12 cellular contexts compared by ENCODE assay signal in genomic region chr2:201261911-201262310, GRCh38. TPM values are rescaled to one million over a fixed set of nuclear protein-coding genes. Genes with fewer than 3 reads are reported as not detected.
DNase-seq lines count a peak whose midpoint lies in the region; ATAC-seq and TF ChIP-seq lines count a peak whose summit lies in the region.
"Had no signal": no experiment of that assay in that cellular context is flagged by ENCODE, and none has a peak within 500 bp of the region (broad histone marks: within the 10 kb centered on the region; RNA-seq: fewer than 3 reads in every experiment).

No MANE protein-coding gene starts in this region.

- TF ChIP-seq POLR2A in breast epithelium (IDR thresholded peaks at IDR 0.05) = no peak

- H3K27me3 Mint-ChIP-seq in chondrocyte (ENCODE audit: low read depth) = no peaks in the 10 kb centered on the region

- no peaks in the 10 kb centered on the region for H3K9me3 Mint-ChIP-seq in chondrocyte (ENCODE audit: low read depth)
- H3K9me3 Mint-ChIP-seq: GM23338 had no signal

- H2AFZ ChIP-seq in DND-41 (ENCODE audit: low read depth, low read length) = no peak overlapping the region
- no peak overlapping the region for H2AFZ ChIP-seq in Loucy (ENCODE audit: low read length)
- H2AFZ ChIP-seq: GM23338 had no signal

- peak overlapping the region; percentile 36 to 63; a peak in 3 of 4 replicates for H3K4me3 ChIP-seq in DND-41 (ENCODE audit: low read depth in 1 of 2, low read length in 2 of 2)
- peak overlapping the region; percentile 80 for H3K4me3 ChIP-seq in Loucy (ENCODE audit: low read length, poor library complexity, severe bottlenecking)
- H3K4me3 ChIP-seq in breast epithelium = peak overlapping the region in 2 of 3 donors; percentile 17 to 28
- peak overlapping the region; percentile 82 to 92 for H3K4me3 ChIP-seq in neutrophil (ENCODE audit: low read depth in 1 of 2, low read length in 1 of 2)
- H3K4me3 ChIP-seq: GM23338, smooth muscle cell had no signal

- ATAC-seq in DND-41 (ENCODE audit: insufficient read depth, low read depth) (no peak), GM19324 (IDR thresholded peaks at IDR 0.05; ENCODE audit: low FRiP score, unreplicated experiment) (no peak)
- ATAC-seq: GM23338 had no signal

- H3K4me1 ChIP-seq in DND-41 (ENCODE audit: insufficient read depth, low read length) = peaks cover 85% of the 10 kb centered on the region
- peaks cover 77% of the 10 kb centered on the region for H3K4me1 ChIP-seq in Loucy (ENCODE audit: insufficient read depth, low read length, poor library complexity, severe bottlenecking)
- no peaks in the 10 kb centered on the region for H3K4me1 ChIP-seq in breast epithelium
- H3K4me1 ChIP-seq in neutrophil (ENCODE audit: control insufficient read depth in 1 of 2, insufficient read depth in 1 of 2, low read depth in 1 of 2, low read length in 1 of 2) = peaks cover 74 to 85% of the 10 kb centered on the region in 2 experiments

- H3K4me1 Mint-ChIP-seq in chondrocyte (ENCODE audit: low read depth) = peaks cover 33% of the 10 kb centered on the region

- H3K79me2 ChIP-seq in DND-41 (ENCODE audit: insufficient read depth, low read length) = peaks cover 82% of the 10 kb centered on the region
- H3K79me2 ChIP-seq in Loucy (ENCODE audit: insufficient read depth, low read length) = peaks cover 76% of the 10 kb centered on the region

- H3K4me2 ChIP-seq in DND-41 (ENCODE audit: insufficient read depth, low read length) (peak overlapping the region; percentile 83), Loucy (ENCODE audit: low read depth, low read length, poor library complexity, severe bottlenecking) (peak overlapping the region; percentile 76)
- H3K4me2 ChIP-seq: GM23338, smooth muscle cell had no signal

- DNase-seq in DND-41 (no peak), breast epithelium (ENCODE audit: low spot score in 2 of 2) (no peak), HUDEP-2 (lab: John Stamatoyannopoulos, UW; ENCODE audit: unreplicated experiment in 76 of 76) (no peak), chondrocyte (ENCODE audit: low spot score) (no peak), NCI-H2081 treated with DMSO at 0.1 percent for 48 hours (lab: John Stamatoyannopoulos, UW) (no peak)
- DNase-seq: hippocampal formation, NCI-H510A had no signal

- H3K9ac ChIP-seq in DND-41 (ENCODE audit: low read depth, low read length) (peak overlapping the region; percentile 78), Loucy (ENCODE audit: low read depth, low read length, poor library complexity, severe bottlenecking) (peak overlapping the region; percentile 80)

- H3K27ac ChIP-seq in DND-41 (ENCODE audit: low read length) (peak overlapping the region; percentile 84), breast epithelium (no peak overlapping the region), neutrophil (peak overlapping the region; percentile 96)

- H3K27ac Mint-ChIP-seq in chondrocyte (ENCODE audit: unreplicated experiment) = no peak overlapping the region
- H3K27ac Mint-ChIP-seq: GM23338 had no signal

- H3K4me3 Mint-ChIP-seq in chondrocyte (ENCODE audit: unreplicated experiment) = no peak overlapping the region
- H3K4me3 Mint-ChIP-seq: GM23338 had no signal

- peaks cover 21% of the 10 kb centered on the region for H3F3A ChIP-seq in Loucy (ENCODE audit: low read depth)

- H3K9me2 ChIP-seq in Loucy (replicated peaks; ENCODE audit: low read depth, low read length) = no peaks in the 10 kb centered on the region

- H3K36me3 ChIP-seq in DND-41 (ENCODE audit: insufficient read depth, low read length) (peaks cover 15% of the 10 kb centered on the region), Loucy (ENCODE audit: insufficient read depth, low read length) (peaks cover 8% of the 10 kb centered on the region; the same call in 1 of the 2 replicates), breast epithelium (no peaks in the 10 kb centered on the region), neutrophil (peaks cover 10% of the 10 kb centered on the region)

- H3K27me3 ChIP-seq in DND-41 (ENCODE audit: insufficient read depth, low read length, poor library complexity) = no peaks in the 10 kb centered on the region
- H3K27me3 ChIP-seq in Loucy (ENCODE audit: insufficient read depth, low read length, poor library complexity, severe bottlenecking) = no peaks in the 10 kb centered on the region
- no peaks in the 10 kb centered on the region for H3K27me3 ChIP-seq in breast epithelium
- no peaks in the 10 kb centered on the region for H3K27me3 ChIP-seq in neutrophil

- peaks cover 39% of the 10 kb centered on the region for H4K20me1 ChIP-seq in DND-41 (ENCODE audit: insufficient read depth, low read length)
- H4K20me1 ChIP-seq in Loucy (ENCODE audit: insufficient read depth, low read length, poor library complexity, severe bottlenecking) = peaks cover 52% of the 10 kb centered on the region

- no peaks in the 10 kb centered on the region for H3K9me3 ChIP-seq in DND-41 (ENCODE audit: insufficient read depth, low read length, severe bottlenecking)
- H3K9me3 ChIP-seq in Loucy (ENCODE audit: insufficient read depth, low read depth, low read length) = no peaks in the 10 kb centered on the region
- H3K9me3 ChIP-seq in breast epithelium = no peaks in the 10 kb centered on the region
- no peaks in the 10 kb centered on the region for H3K9me3 ChIP-seq in neutrophil

- no peak for TF ChIP-seq CTCF in DND-41 (IDR thresholded peaks at IDR 0.05; ENCODE audit: borderline replicate concordance, extremely low read depth, low read length, poor library complexity, severe bottlenecking)
- no peak for TF ChIP-seq CTCF in Loucy (conservative IDR thresholded peaks at IDR 0.05; ENCODE audit: low read length)
- no peak for TF ChIP-seq CTCF in breast epithelium (IDR thresholded peaks at IDR 0.05)
- TF ChIP-seq CTCF in neutrophil (IDR thresholded peaks at IDR 0.05) = no peak
- no peak for TF ChIP-seq CTCF in chondrocyte (IDR thresholded peaks at IDR 0.05)

- intact Hi-C loops in breast epithelium (cut with DNase I; ENCODE audit: low total_unique reads) = no loop called here

- no peaks in the 10 kb centered on the region for H3K36me3 Mint-ChIP-seq in chondrocyte (ENCODE audit: low read depth)

RNA-seq across cellular contexts. Expression of gene CASP8, which starts 1.6 kb away (rescaled TPM):
- total RNA-seq in breast epithelium = 10 to 100 TPM; 18.2 to 28.8 (median 21.3) TPM
- 3.0 to 7.6 TPM (median 4.0 TPM) in 3 replicates for total RNA-seq in chondrocyte

Comparison
In these comparisons a context has a peak if more than half of its experiments do, and no peak if none do; other contexts are left out.
1. H3K27ac ChIP-seq: peak in DND-41 (single experiment) and neutrophil (single experiment); none in breast epithelium (0 of 2).
2. H3K4me3 ChIP-seq: peak in every context shown above with its lines; median percentile 87 in neutrophil; 80 in Loucy; 50 in DND-41; 22 in breast epithelium.